ENCODE assay signal across 13 cellular contexts in the genomic region with DNA sequence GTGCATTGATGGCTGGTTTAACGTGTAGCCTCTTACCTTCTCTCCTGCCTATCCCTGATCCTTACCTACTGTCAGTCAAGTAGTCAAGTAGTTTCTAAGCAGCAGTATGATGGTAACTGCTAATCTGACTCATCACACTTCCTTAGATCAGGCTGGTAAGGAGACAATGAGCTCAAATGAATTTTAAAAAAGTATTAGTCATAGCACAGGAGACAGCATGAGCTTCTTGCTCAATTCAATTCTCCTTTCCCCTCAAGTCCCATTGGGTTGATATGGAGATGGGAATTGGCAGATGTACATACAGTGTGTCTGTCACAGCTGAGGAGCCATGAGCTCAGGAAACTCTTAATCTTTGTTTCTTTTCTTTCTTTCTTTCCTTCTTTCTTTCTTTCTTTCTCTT.
DNase-seq lines count a peak whose midpoint lies in the region; ATAC-seq, FAIRE-seq and TF ChIP-seq lines count a peak whose summit lies in the region.
"Had no signal": no experiment of that assay in that cellular context is flagged by ENCODE, and none has a peak within 500 bp of the region (broad histone marks: within the 10 kb centered on the region; RNA-seq: fewer than 3 reads in every experiment).

No MANE protein-coding gene starts in this region.

- peak overlapping the region; percentile 16; the same call in 1 of the 2 replicates for H3K4me2 ChIP-seq in SK-N-SH

- H3F3A ChIP-seq in SK-N-SH (replicated peaks; ENCODE audit: insufficient read depth) = peaks cover 18% of the 10 kb centered on the region

- CTCF ChIA-PET in SK-N-SH (lab: Yijun Ruan, JAX) = interaction anchor here (0.7 kb wide), 1 partner anchor 25 kb away, joined by 3 read pairs; no protein-coding TSS in a partner anchor

- H3K27ac ChIP-seq in SK-N-SH (ENCODE audit: low read depth in 2 of 2, low read length in 1 of 2) (peak overlapping the region in 1 of 2 experiments; percentile 71; a peak in 2 of 4 replicates), right cardiac atrium (ENCODE audit: low read length) (no peak overlapping the region)
- H3K27ac ChIP-seq: neutrophil had no signal

- WGBS in SK-N-SH (ENCODE audit: low lambda C conversion rate) = 53% methylated on average over 1 of the region's 1 CpG
- WGBS in right cardiac atrium = 82% methylated on average over 1 of the region's 1 CpG

- TF ChIP-seq CTCF in SK-N-SH (IDR thresholded peaks at IDR 0.05) = no peak

- no peaks in the 10 kb centered on the region for H4K20me1 ChIP-seq in SK-N-SH (ENCODE audit: insufficient read depth)

- peaks cover 0 to 12% of the 10 kb centered on the region in 2 experiments; a peak in 2 of 4 replicates for H3K4me1 ChIP-seq in SK-N-SH (ENCODE audit: control insufficient read depth in 1 of 2, insufficient read depth in 2 of 2, low read depth in 1 of 2, low read length in 1 of 2)
- H3K4me1 ChIP-seq in right cardiac atrium (ENCODE audit: control insufficient read depth, insufficient read depth, low read length) = no peaks in the 10 kb centered on the region

- H2AFZ ChIP-seq in SK-N-SH (ENCODE audit: low read depth) = peak overlapping the region; percentile 61; the same call in 1 of the 2 replicates

- intact Hi-C loops in right cardiac atrium (cut with DNase I) = no loop called here

- no peaks in the 10 kb centered on the region for H3K36me3 ChIP-seq in SK-N-SH (replicated peaks in 1 of 2; ENCODE audit: control insufficient read depth in 1 of 2, insufficient read depth in 2 of 2, low read length in 1 of 2)
- H3K36me3 ChIP-seq: neutrophil had no signal

- POLR2A ChIA-PET in SK-N-SH (lab: Yijun Ruan, JAX) = no interaction called here

- no peak for TF ChIP-seq RAD21 in SK-N-SH (IDR thresholded peaks at IDR 0.05; ENCODE audit: low read length)

- H3K79me2 ChIP-seq in SK-N-SH (ENCODE audit: insufficient read depth) = no peaks in the 10 kb centered on the region

- TF ChIP-seq EP300 in SK-N-SH (IDR thresholded peaks at IDR 0.05; ENCODE audit: borderline replicate concordance in 1 of 2, low read depth in 1 of 2, low read length in 1 of 2) = no peak

- DNase-seq in SIG-M5 treated with dmso at 0.1 percent for 504 hours (lab: John Stamatoyannopoulos, UW; ENCODE audit: unreplicated experiment) = peak; percentile 15
- DNase-seq in SIG-M5 (lab: John Stamatoyannopoulos, UW) = no peak
- no peak for DNase-seq in SK-N-SH
- peak; percentile 83 for DNase-seq in fibroblast of the conjunctiva (ENCODE audit: low read depth)
- DNase-seq in urothelium cell line (ENCODE audit: low spot score) = peak; percentile 2
- DNase-seq in germinal center (ENCODE audit: low spot score) = no peak
- no peak for DNase-seq in right cardiac atrium
- no peak for DNase-seq in GM19238 (ENCODE audit: insufficient read length, low spot score)
- DNase-seq: activated naive CD4-positive, alpha-beta T cell treated with anti-CD3 and anti-CD28 coated beads, Interleukin-2, amount 10 ng/mL, durations not matched to agents 7 days and 5 days; NCI-H2081; SHP77 treated with DMSO at 0.1 percent for 48 hours had no signal

- H3K9me2 ChIP-seq in SK-N-SH = no peaks in the 10 kb centered on the region

- H3K9ac ChIP-seq in SK-N-SH = no peak overlapping the region; the same call in 1 of the 2 replicates

- H3K4me3 ChIP-seq in SK-N-SH (ENCODE audit: low read depth in 2 of 2, low read length in 1 of 2) = no peak overlapping the region
- H3K4me3 ChIP-seq in right cardiac atrium (ENCODE audit: low read length) = no peak overlapping the region

- ATAC-seq in right cardiac atrium = no peak

- no peak for FAIRE-seq in urothelium cell line (lab: Jason Lieb, UNC)
- FAIRE-seq: keratinocyte had no signal

- H3K27me3 ChIP-seq in SK-N-SH (ENCODE audit: insufficient read depth) (no peaks in the 10 kb centered on the region), right cardiac atrium (ENCODE audit: control insufficient read depth, insufficient read depth) (no peaks in the 10 kb centered on the region)
- H3K27me3 ChIP-seq: neutrophil had no signal

- H3K9me3 ChIP-seq in SK-N-SH (no peaks in the 10 kb centered on the region), right cardiac atrium (ENCODE audit: control insufficient read depth, low read length) (no peaks in the 10 kb centered on the region)
- H3K9me3 ChIP-seq: neutrophil had no signal

TF ChIP-seq in SK-N-SH, 30 proteins besides CTCF, POLR2A, EP300 and RAD21:
- no peak for TF ChIP-seq MXI1 (IDR thresholded peaks at IDR 0.05; ENCODE audit: low read depth, low read length)
- no peak for TF ChIP-seq RFX5 (IDR thresholded peaks at IDR 0.05; ENCODE audit: low read length)
- TF ChIP-seq, protein P1, sequence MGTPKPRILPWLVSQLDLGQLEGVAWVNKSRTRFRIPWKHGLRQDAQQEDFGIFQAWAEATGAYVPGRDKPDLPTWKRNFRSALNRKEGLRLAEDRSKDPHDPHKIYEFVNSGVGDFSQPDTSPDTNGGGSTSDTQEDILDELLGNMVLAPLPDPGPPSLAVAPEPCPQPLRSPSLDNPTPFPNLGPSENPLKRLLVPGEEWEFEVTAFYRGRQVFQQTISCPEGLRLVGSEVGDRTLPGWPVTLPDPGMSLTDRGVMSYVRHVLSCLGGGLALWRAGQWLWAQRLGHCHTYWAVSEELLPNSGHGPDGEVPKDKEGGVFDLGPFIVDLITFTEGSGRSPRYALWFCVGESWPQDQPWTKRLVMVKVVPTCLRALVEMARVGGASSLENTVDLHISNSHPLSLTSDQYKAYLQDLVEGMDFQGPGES (IDR thresholded peaks at IDR 0.05; ENCODE audit: low read depth, low read length) = no peak
- TF ChIP-seq JUND (IDR thresholded peaks at IDR 0.05) = peak; percentile 39; the same call in 1 of the 2 replicates
- peak; percentile 62; the same call in 1 of the 2 replicates for TF ChIP-seq FOSL2 (IDR thresholded peaks at IDR 0.05; ENCODE audit: borderline replicate concordance, low read depth)
- TF ChIP-seq RXRA (IDR thresholded peaks at IDR 0.05; ENCODE audit: borderline replicate concordance, low read depth) = no peak
- TF ChIP-seq PBX3 (IDR thresholded peaks at IDR 0.05) = peak; percentile 59
- TF ChIP-seq, protein P2, sequence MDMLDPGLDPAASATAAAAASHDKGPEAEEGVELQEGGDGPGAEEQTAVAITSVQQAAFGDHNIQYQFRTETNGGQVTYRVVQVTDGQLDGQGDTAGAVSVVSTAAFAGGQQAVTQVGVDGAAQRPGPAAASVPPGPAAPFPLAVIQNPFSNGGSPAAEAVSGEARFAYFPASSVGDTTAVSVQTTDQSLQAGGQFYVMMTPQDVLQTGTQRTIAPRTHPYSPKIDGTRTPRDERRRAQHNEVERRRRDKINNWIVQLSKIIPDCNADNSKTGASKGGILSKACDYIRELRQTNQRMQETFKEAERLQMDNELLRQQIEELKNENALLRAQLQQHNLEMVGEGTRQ (IDR thresholded peaks at IDR 0.05; ENCODE audit: borderline replicate concordance, low read depth, low read length) = no peak
- no peak for TF ChIP-seq YY1 (IDR thresholded peaks at IDR 0.05; ENCODE audit: low read depth)
- TF ChIP-seq TCF12 (IDR thresholded peaks at IDR 0.05) = peak; percentile 18; the same call in 1 of the 2 replicates
- no peak for TF ChIP-seq GABPA (IDR thresholded peaks at IDR 0.05; ENCODE audit: low read depth)
- TF ChIP-seq, protein P3, sequence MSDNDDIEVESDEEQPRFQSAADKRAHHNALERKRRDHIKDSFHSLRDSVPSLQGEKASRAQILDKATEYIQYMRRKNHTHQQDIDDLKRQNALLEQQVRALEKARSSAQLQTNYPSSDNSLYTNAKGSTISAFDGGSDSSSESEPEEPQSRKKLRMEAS (IDR thresholded peaks at IDR 0.05; ENCODE audit: low read depth) = no peak
- TF ChIP-seq EZH2phosphoT487 (IDR thresholded peaks at IDR 0.05; ENCODE audit: borderline replicate concordance, low read depth) = no peak
- no peak for TF ChIP-seq FOXM1 (IDR thresholded peaks at IDR 0.05; ENCODE audit: low read depth)
- no peak for TF ChIP-seq CHD2 (IDR thresholded peaks at IDR 0.05; ENCODE audit: low read length, partially characterized antibody)

Comparison
In these comparisons a context has a peak if more than half of its experiments do, and no peak if none do; other contexts are left out.
1. DNase-seq: peak in SIG-M5 treated with dmso at 0.1 percent for 504 hours (single experiment), fibroblast of the conjunctiva (single experiment) and urothelium cell line (single experiment); none in SIG-M5 (single experiment), SK-N-SH (single experiment), germinal center (single experiment), right cardiac atrium (0 of 3) and GM19238 (single experiment).